In the genomic region with DNA sequence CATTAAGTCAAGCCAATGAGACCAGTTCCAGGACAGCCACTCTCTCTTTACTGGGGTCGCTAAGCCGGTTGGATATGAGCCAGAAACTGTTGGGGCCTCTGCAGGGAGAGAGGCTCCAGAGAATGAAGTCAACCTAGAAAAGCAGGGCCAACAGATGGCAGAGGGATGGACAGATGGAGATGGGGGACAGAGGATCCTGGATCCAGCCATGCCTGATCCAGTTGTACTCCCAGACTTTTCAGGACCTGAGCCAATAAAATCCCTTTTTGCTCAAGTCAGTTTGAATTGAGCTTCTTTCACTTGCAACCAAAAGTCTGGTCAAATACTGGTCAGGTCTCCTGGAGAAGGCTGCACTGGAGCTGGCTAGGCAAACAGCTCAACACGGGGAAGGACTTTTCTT, we compare ENCODE assay signal across 9 cellular contexts. TPM values are rescaled to one million over a fixed set of nuclear protein-coding genes. Genes with fewer than 3 reads are reported as not detected.
DNase-seq lines count a peak whose midpoint lies in the region; ATAC-seq and TF ChIP-seq lines count a peak whose summit lies in the region.
"Had no signal": no experiment of that assay in that cellular context is flagged by ENCODE, and none has a peak within 500 bp of the region (broad histone marks: within the 10 kb centered on the region; RNA-seq: fewer than 3 reads in every experiment).

No MANE protein-coding gene starts in this region.

- H3K4me1 ChIP-seq in DND-41 (ENCODE audit: insufficient read depth, low read length): peaks cover 58% of the 10 kb centered on the region
- peaks cover 36% of the 10 kb centered on the region for H3K4me1 ChIP-seq in OCI-LY1 (ENCODE audit: insufficient read depth, low read length, severe bottlenecking)
- peaks cover 30 to 32% of the 10 kb centered on the region in 2 donors for H3K4me1 ChIP-seq in neuronal stem cell (ENCODE audit: control insufficient read depth in 2 of 2, insufficient read depth in 1 of 2, low read depth in 1 of 2, low read length in 2 of 2)
- peaks cover 0 to 21% (median 2%) of the 10 kb centered on the region in 4 donors for H3K4me1 ChIP-seq in Peyer's patch

- H3K14ac ChIP-seq in neuronal stem cell (ENCODE audit: low read length): no peak overlapping the region

- H3K23ac ChIP-seq in neuronal stem cell (ENCODE audit: low read depth, low read length, poor library complexity): no peak overlapping the region

- no peak overlapping the region for H4K8ac ChIP-seq in neuronal stem cell (ENCODE audit: low read depth, low read length)

- no peak overlapping the region for H2BK15ac ChIP-seq in neuronal stem cell (ENCODE audit: low read length)

- no peaks in the 10 kb centered on the region for H3K9me3 ChIP-seq in DND-41 (ENCODE audit: insufficient read depth, low read length, severe bottlenecking)
- no peaks in the 10 kb centered on the region for H3K9me3 ChIP-seq in OCI-LY1 (ENCODE audit: low read length)
- H3K9me3 ChIP-seq in neuronal stem cell (replicated peaks in 1 of 2; ENCODE audit: control insufficient read depth in 2 of 2, insufficient read depth in 1 of 2, low read depth in 1 of 2, low read length in 2 of 2): peaks cover 0 to 29% of the 10 kb centered on the region in 2 donors
- H3K9me3 ChIP-seq in Peyer's patch: no peaks in the 10 kb centered on the region

- H3K27me3 ChIP-seq in DND-41 (ENCODE audit: insufficient read depth, low read length, poor library complexity) (no peaks in the 10 kb centered on the region), OCI-LY1 (ENCODE audit: insufficient read depth, low read length) (no peaks in the 10 kb centered on the region), neuronal stem cell (ENCODE audit: control insufficient read depth in 3 of 3, insufficient read depth in 3 of 3, low read depth in 1 of 3, low read length in 3 of 3) (no peaks in the 10 kb centered on the region), Peyer's patch (no peaks in the 10 kb centered on the region)

- H3K36me3 ChIP-seq in DND-41 (ENCODE audit: insufficient read depth, low read length): peaks cover 65% of the 10 kb centered on the region
- peaks cover 59% of the 10 kb centered on the region for H3K36me3 ChIP-seq in OCI-LY1 (ENCODE audit: insufficient read depth, low read length)
- H3K36me3 ChIP-seq in neuronal stem cell (replicated peaks in 1 of 2; ENCODE audit: control insufficient read depth in 2 of 2, insufficient read depth in 2 of 2, low read length in 2 of 2): peaks cover 20 to 65% of the 10 kb centered on the region in 2 donors
- H3K36me3 ChIP-seq in Peyer's patch: peaks cover 0 to 6% (median 0%) of the 10 kb centered on the region in 3 donors

- H3F3A ChIP-seq in OCI-LY1 (ENCODE audit: insufficient read depth, low read length): no peaks in the 10 kb centered on the region

- H3K9ac ChIP-seq in DND-41 (ENCODE audit: low read depth, low read length) (peak overlapping the region; percentile 89), OCI-LY1 (ENCODE audit: low read length) (peak overlapping the region; percentile 79; the same call in 1 of the 2 replicates), neuronal stem cell (ENCODE audit: low read depth, low read length, poor library complexity) (no peak overlapping the region)

- TF ChIP-seq POLR2A in Peyer's patch (IDR thresholded peaks at IDR 0.05): no peak

- no peak overlapping the region for H3K27ac Mint-ChIP-seq in endothelial cell (ENCODE audit: unreplicated experiment)

- H3K79me2 ChIP-seq in DND-41 (ENCODE audit: insufficient read depth, low read length) (peaks cover 77% of the 10 kb centered on the region), OCI-LY1 (ENCODE audit: insufficient read depth, low read length) (peaks cover 70% of the 10 kb centered on the region)

- H3K27me3 Mint-ChIP-seq in endothelial cell (ENCODE audit: unreplicated experiment): peaks cover 2% of the 10 kb centered on the region

- H2BK12ac ChIP-seq in neuronal stem cell (ENCODE audit: low read length): no peak overlapping the region

- H3K4ac ChIP-seq in neuronal stem cell (ENCODE audit: low read length): no peak overlapping the region

- H4K91ac ChIP-seq in neuronal stem cell (ENCODE audit: low read depth, low read length, poor library complexity): no peak overlapping the region

- H2BK120ac ChIP-seq in neuronal stem cell (ENCODE audit: low read depth, low read length): no peak overlapping the region

- WGBS in neuronal stem cell (ENCODE audit: extremely low coverage in 2 of 2, insufficient read length in 2 of 2, insufficient replicate concordance in 1 of 2), 2 donors: no CpG with 5 or more reads among the region's 3 CpGs

- peaks cover 11% of the 10 kb centered on the region for H3K79me1 ChIP-seq in neuronal stem cell (ENCODE audit: low read depth, low read length)

- H3K27ac ChIP-seq in DND-41 (ENCODE audit: low read length): peak overlapping the region; percentile 98
- peak overlapping the region; percentile 41 for H3K27ac ChIP-seq in OCI-LY1 (ENCODE audit: low read depth, low read length, poor library complexity, severe bottlenecking)
- no peak overlapping the region for H3K27ac ChIP-seq in neuronal stem cell (replicated peaks; ENCODE audit: low read length)
- H3K27ac ChIP-seq in Peyer's patch: no peak overlapping the region

- no peaks in the 10 kb centered on the region for H3K9me3 Mint-ChIP-seq in endothelial cell (ENCODE audit: unreplicated experiment)

- H4K20me1 ChIP-seq in DND-41 (ENCODE audit: insufficient read depth, low read length): peaks cover 43% of the 10 kb centered on the region
- H4K20me1 ChIP-seq in OCI-LY1 (ENCODE audit: insufficient read depth, low read length): peaks cover 1% of the 10 kb centered on the region; the same call in 1 of the 2 replicates

- H3K4me3 Mint-ChIP-seq in endothelial cell (ENCODE audit: unreplicated experiment): peak overlapping the region; percentile 98

- no peak overlapping the region for H3K18ac ChIP-seq in neuronal stem cell (ENCODE audit: low read length)

- no peak overlapping the region for H2BK5ac ChIP-seq in neuronal stem cell (ENCODE audit: low read length)

- H2AFZ ChIP-seq in DND-41 (ENCODE audit: low read depth, low read length) (no peak overlapping the region), OCI-LY1 (ENCODE audit: low read length) (no peak overlapping the region), neuronal stem cell (ENCODE audit: low read length) (no peak overlapping the region)

- peaks cover 41% of the 10 kb centered on the region for H3K4me1 Mint-ChIP-seq in endothelial cell (ENCODE audit: unreplicated experiment)

- H2AK5ac ChIP-seq in neuronal stem cell (ENCODE audit: low read depth, low read length): no peak overlapping the region

- no peaks in the 10 kb centered on the region for H3K9me2 ChIP-seq in OCI-LY1 (ENCODE audit: low read depth, low read length)

- DNase-seq in DND-41 (no peak), endothelial cell (ENCODE audit: low spot score) (no peak), neuronal stem cell (ENCODE audit: low spot score) (no peak), amygdala (lab: John Stamatoyannopoulos, UW) (no peak), Peyer's patch (no peak)
- DNase-seq: activated CD8-positive, alpha-beta memory T cell treated with anti-CD3 and anti-CD28 coated beads, Interleukin-2, amount 50 U/mL, for 4 hours had no signal

- H3K4me2 ChIP-seq in DND-41 (ENCODE audit: insufficient read depth, low read length) (peak overlapping the region; percentile 80), OCI-LY1 (ENCODE audit: low read length) (peak overlapping the region; percentile 90), neuronal stem cell (ENCODE audit: insufficient read depth, low read length, poor library complexity, severe bottlenecking) (peak overlapping the region; percentile 29)

- no peak for TF ChIP-seq CTCF in DND-41 (IDR thresholded peaks at IDR 0.05; ENCODE audit: borderline replicate concordance, extremely low read depth, low read length, poor library complexity, severe bottlenecking)
- TF ChIP-seq CTCF in OCI-LY1 (IDR thresholded peaks at IDR 0.05; ENCODE audit: low read length): no peak
- no peak for TF ChIP-seq CTCF in endothelial cell (IDR thresholded peaks at IDR 0.05; ENCODE audit: unreplicated experiment)
- no peak for TF ChIP-seq CTCF in Peyer's patch (IDR thresholded peaks at IDR 0.05)

- ATAC-seq in DND-41 (ENCODE audit: insufficient read depth, low read depth) (no peak), HG02571 (IDR thresholded peaks at IDR 0.05; ENCODE audit: unreplicated experiment) (no peak), GM18498 (IDR thresholded peaks at IDR 0.05; ENCODE audit: unreplicated experiment) (no peak)

- H3K36me3 Mint-ChIP-seq in endothelial cell (ENCODE audit: low read depth, unreplicated experiment): peaks cover 23% of the 10 kb centered on the region

- peak overlapping the region in 1 of 2 experiments; percentile 97; a peak in 3 of 4 replicates for H3K4me3 ChIP-seq in DND-41 (ENCODE audit: low read depth in 1 of 2, low read length in 2 of 2)
- peak overlapping the region; percentile 77 for H3K4me3 ChIP-seq in OCI-LY1 (ENCODE audit: low read depth, low read length, poor library complexity, severe bottlenecking)
- H3K4me3 ChIP-seq in neuronal stem cell (ENCODE audit: low read length in 2 of 2): peak overlapping the region in 1 of 2 donors; percentile 96
- no peak overlapping the region for H3K4me3 ChIP-seq in Peyer's patch

RNA-seq across cellular contexts. Expression of gene DHCR24, which starts 2.2 kb away (rescaled TPM):
- total RNA-seq in endothelial cell (ENCODE audit: unreplicated experiment) (181 TPM), Peyer's patch (100 to 1,000 TPM in 3 of 4 donors, 10 to 100 TPM in 1; 15.7 to 119 (median 110) TPM)
- polyA plus RNA-seq in neuronal stem cell (2013, experiment 1 of 2): 108 TPM
- polyA plus RNA-seq in neuronal stem cell (2013, experiment 2 of 2): 107 TPM

Comparison
In these comparisons a context has a peak if more than half of its experiments do, and no peak if none do; other contexts are left out.
1. H3K27ac ChIP-seq: peak in DND-41 (single experiment) and OCI-LY1 (single experiment); none in neuronal stem cell (single experiment) and Peyer's patch (0 of 4).
2. H3K4me2 ChIP-seq: peak in every context shown above with its lines; median percentile 90 in OCI-LY1; 80 in DND-41; 29 in neuronal stem cell.